In the genomic region with DNA sequence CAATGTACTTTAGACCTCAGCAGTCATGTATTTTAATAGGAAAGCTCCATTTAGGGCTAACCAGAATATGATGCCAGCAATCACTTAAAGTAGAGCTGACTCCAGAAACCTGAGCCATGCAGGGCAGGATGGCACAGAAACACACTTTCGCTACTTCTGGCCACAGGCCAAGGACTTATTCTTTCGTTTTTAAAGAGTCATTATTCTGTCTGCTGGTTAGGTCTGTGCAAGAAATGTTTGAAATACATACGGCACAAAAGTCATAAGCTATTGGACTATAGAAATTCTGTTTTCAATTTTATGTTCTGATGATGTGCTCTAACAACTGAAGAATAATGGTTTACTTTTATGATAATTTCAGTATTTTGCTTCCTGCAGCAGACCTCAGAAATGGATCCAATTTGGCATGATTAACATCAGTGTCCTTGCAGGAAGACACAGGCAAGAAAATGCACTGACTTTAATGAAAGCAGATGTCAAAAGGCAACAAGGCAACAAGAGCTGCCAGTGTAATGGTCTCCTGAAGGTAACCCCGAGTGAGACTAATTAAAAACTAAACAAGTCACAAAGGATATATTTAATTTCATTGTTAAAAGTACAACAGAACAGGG, we compare ENCODE assay signal across 8 cellular contexts.
A peak's percentile ranks its signal among the peaks of the same experiment; 100 is the strongest.
DNase-seq lines count a peak whose midpoint lies in the region; ATAC-seq and TF ChIP-seq lines count a peak whose summit lies in the region.

No MANE protein-coding gene starts in this region.

- no peak overlapping the region for H3K4me3 Mint-ChIP-seq in CD14-positive monocyte

- H3K36me3 Mint-ChIP-seq in CD14-positive monocyte, result no peaks in the 10 kb centered on the region

- TF ChIP-seq POLR2A in esophagus squamous epithelium (IDR thresholded peaks at IDR 0.05) (no peak), gastrocnemius medialis (IDR thresholded peaks at IDR 0.05) (no peak)

- H3K4me1 Mint-ChIP-seq in CD14-positive monocyte, result no peaks in the 10 kb centered on the region

- H3K9me3 ChIP-seq in esophagus squamous epithelium (no peaks in the 10 kb centered on the region), gastrocnemius medialis (no peaks in the 10 kb centered on the region)

- no peak for TF ChIP-seq CTCF in esophagus squamous epithelium (IDR thresholded peaks at IDR 0.05)
- TF ChIP-seq CTCF in gastrocnemius medialis (IDR thresholded peaks at IDR 0.05 in 4 of 5, conservative IDR thresholded peaks at IDR 0.05 in 1 of 5), result no peak
- no peak for TF ChIP-seq CTCF in CD14-positive monocyte (IDR thresholded peaks at IDR 0.05)

- WGBS in esophagus squamous epithelium, 2 donors, result 22 to 23% methylated on average over 4 of the region's 4 CpGs

- H3K36me3 ChIP-seq in esophagus squamous epithelium, result no peaks in the 10 kb centered on the region
- H3K36me3 ChIP-seq in gastrocnemius medialis, result no peaks in the 10 kb centered on the region

- DNase-seq in ELR (ENCODE audit: low read depth) (peak; percentile 55), NCI-H446 treated with DMSO at 0.1 percent for 48 hours (lab: John Stamatoyannopoulos, UW) (peak; percentile 76), esophagus squamous epithelium (lab: John Stamatoyannopoulos, UW) (no peak), gastrocnemius medialis (no peak), CD14-positive monocyte (ENCODE audit: low spot score) (no peak), NCI-H774 (lab: John Stamatoyannopoulos, UW) (no peak)
- DNase-seq in activated CD4-positive, alpha-beta T cell treated with anti-CD3 and anti-CD28 coated beads for 1 hour, result no peak

- intact Hi-C loops in esophagus squamous epithelium (cut with DNase I) (no loop called here), gastrocnemius medialis (cut with DNase I; ENCODE audit: low total_unique reads) (no loop called here), CD14-positive monocyte (cut with micrococcal nuclease) (no loop called here)

- peak overlapping the region in 1 of 7 donors; percentile 50 for H3K27ac Mint-ChIP-seq in CD14-positive monocyte

- H3K4me1 ChIP-seq in esophagus squamous epithelium, result peaks cover 0 to 9% (median 0%) of the 10 kb centered on the region in 3 donors
- peaks cover 0 to 3% of the 10 kb centered on the region in 2 donors for H3K4me1 ChIP-seq in gastrocnemius medialis

- H3K27me3 Mint-ChIP-seq in CD14-positive monocyte (ENCODE audit: low read depth in 3 of 3), result peaks cover 0 to 2% (median 0%) of the 10 kb centered on the region in 3 donors

- in situ Hi-C loops in gastrocnemius medialis (cut with MboI; ENCODE audit: low sequenced_read_pairs in 4 of 4), result no loop called here

- no peak for ATAC-seq in gastrocnemius medialis
- ATAC-seq in GM19324 (IDR thresholded peaks at IDR 0.05; ENCODE audit: low FRiP score, unreplicated experiment), result no peak

- H3K27ac ChIP-seq in esophagus squamous epithelium (no peak overlapping the region), gastrocnemius medialis (no peak overlapping the region)

- H3K4me3 ChIP-seq in esophagus squamous epithelium (peak overlapping the region in 3 of 4 donors; percentile 15 to 55 (median 32)), gastrocnemius medialis (peak overlapping the region in 3 of 4 donors; percentile 32 to 47 (median 43))

- H3K27me3 ChIP-seq in esophagus squamous epithelium (no peaks in the 10 kb centered on the region), gastrocnemius medialis (no peaks in the 10 kb centered on the region)

- H3K9me3 Mint-ChIP-seq in CD14-positive monocyte, result peaks cover 0 to 2% (median 0%) of the 10 kb centered on the region in 7 donors

Comparison
In these comparisons a context has a peak if more than half of its experiments do, and no peak if none do; other contexts are left out.
1. DNase-seq: peak in ELR (single experiment) and NCI-H446 treated with DMSO at 0.1 percent for 48 hours (single experiment); none in esophagus squamous epithelium (single experiment), gastrocnemius medialis (0 of 2), CD14-positive monocyte (single experiment), NCI-H774 (single experiment) and activated CD4-positive, alpha-beta T cell treated with anti-CD3 and anti-CD28 coated beads for 1 hour (single experiment).